In genomic region chr2:195021704-195022513, GRCh38 we compare ENCODE assay signal across 10 cellular contexts.
DNase-seq lines count a peak whose midpoint lies in the region; ATAC-seq and TF ChIP-seq lines count a peak whose summit lies in the region.
"Had no signal": no experiment of that assay in that cellular context is flagged by ENCODE, and none has a peak within 500 bp of the region (broad histone marks: within the 10 kb centered on the region; RNA-seq: fewer than 3 reads in every experiment).

No MANE protein-coding gene starts in this region.

- no peaks in the 10 kb centered on the region for H3K79me2 ChIP-seq in mesendoderm (ENCODE audit: control insufficient read depth, insufficient read depth, low read length)

- no peak overlapping the region for H3K27ac ChIP-seq in mesendoderm (ENCODE audit: low read depth, low read length)
- H3K27ac ChIP-seq: HL-60 had no signal

- no peak overlapping the region for H4K5ac ChIP-seq in mesendoderm (ENCODE audit: low read length)

- H3K79me1 ChIP-seq in mesendoderm (ENCODE audit: low read length): no peaks in the 10 kb centered on the region

- no peak overlapping the region for H3K23ac ChIP-seq in mesendoderm (ENCODE audit: low read length)

- no peak for TF ChIP-seq CTCF in fibroblast of the aortic adventitia (IDR thresholded peaks at IDR 0.05; ENCODE audit: insufficient read depth, low read length)

- H3K18ac ChIP-seq in mesendoderm (ENCODE audit: low read length): no peak overlapping the region

- 100% methylated on average over 1 of the region's 3 CpGs for WGBS in mesendoderm (ENCODE audit: extremely low coverage, insufficient coverage, low lambda C conversion rate)

- no peak overlapping the region for H2BK15ac ChIP-seq in mesendoderm (replicated peaks; ENCODE audit: low read depth)

- H3K27me3 ChIP-seq in mesendoderm (ENCODE audit: insufficient read depth, low read length, poor library complexity): no peaks in the 10 kb centered on the region

- DNase-seq in fibroblast of the aortic adventitia (ENCODE audit: low read depth) (peak; percentile 35), NCI-H2107 (lab: John Stamatoyannopoulos, UW) (no peak), NCI-H187 (lab: John Stamatoyannopoulos, UW) (no peak), mesendoderm (no peak)
- DNase-seq in stimulated activated CD4-positive, alpha-beta T cell treated with anti-CD3 and anti-CD28 coated beads, Interleukin-4, amount 100 ng/mL, for 4 hours: no peak
- DNase-seq: kidney glomerular epithelial cell had no signal

- H3K4me3 ChIP-seq in fibroblast of the aortic adventitia (ENCODE audit: low read depth, low read length) (no peak overlapping the region), mesendoderm (ENCODE audit: low read length) (no peak overlapping the region)

- H2BK5ac ChIP-seq in mesendoderm (ENCODE audit: low read length): no peak overlapping the region

- no peak overlapping the region for H2BK120ac ChIP-seq in mesendoderm (ENCODE audit: low read depth, low read length)

- H3K9ac ChIP-seq in mesendoderm (ENCODE audit: low read length): no peak overlapping the region

- no peak overlapping the region for H3K56ac ChIP-seq in mesendoderm (ENCODE audit: low read length)

- H3K4me2 ChIP-seq in mesendoderm (ENCODE audit: low read length): no peak overlapping the region

- H4K8ac ChIP-seq in mesendoderm (ENCODE audit: low read depth, low read length): no peak overlapping the region

- H3K4me1 ChIP-seq in mesendoderm (ENCODE audit: control insufficient read depth, low read depth, low read length): no peaks in the 10 kb centered on the region

- H3K4ac ChIP-seq in mesendoderm (ENCODE audit: low read depth, low read length): no peak overlapping the region

- H2AK5ac ChIP-seq in mesendoderm (ENCODE audit: low read length): no peak overlapping the region

- no peaks in the 10 kb centered on the region for H3K36me3 ChIP-seq in mesendoderm (ENCODE audit: control insufficient read depth, insufficient read depth, low read length)

- peak; percentile 89 for ATAC-seq in GM18907 (IDR thresholded peaks at IDR 0.05; ENCODE audit: unreplicated experiment)
- peak; percentile 73 for ATAC-seq in GM21619 (IDR thresholded peaks at IDR 0.05; ENCODE audit: unreplicated experiment)
- peak; percentile 89 for ATAC-seq in HG03196 (IDR thresholded peaks at IDR 0.05; ENCODE audit: unreplicated experiment)
